In the genomic region with DNA sequence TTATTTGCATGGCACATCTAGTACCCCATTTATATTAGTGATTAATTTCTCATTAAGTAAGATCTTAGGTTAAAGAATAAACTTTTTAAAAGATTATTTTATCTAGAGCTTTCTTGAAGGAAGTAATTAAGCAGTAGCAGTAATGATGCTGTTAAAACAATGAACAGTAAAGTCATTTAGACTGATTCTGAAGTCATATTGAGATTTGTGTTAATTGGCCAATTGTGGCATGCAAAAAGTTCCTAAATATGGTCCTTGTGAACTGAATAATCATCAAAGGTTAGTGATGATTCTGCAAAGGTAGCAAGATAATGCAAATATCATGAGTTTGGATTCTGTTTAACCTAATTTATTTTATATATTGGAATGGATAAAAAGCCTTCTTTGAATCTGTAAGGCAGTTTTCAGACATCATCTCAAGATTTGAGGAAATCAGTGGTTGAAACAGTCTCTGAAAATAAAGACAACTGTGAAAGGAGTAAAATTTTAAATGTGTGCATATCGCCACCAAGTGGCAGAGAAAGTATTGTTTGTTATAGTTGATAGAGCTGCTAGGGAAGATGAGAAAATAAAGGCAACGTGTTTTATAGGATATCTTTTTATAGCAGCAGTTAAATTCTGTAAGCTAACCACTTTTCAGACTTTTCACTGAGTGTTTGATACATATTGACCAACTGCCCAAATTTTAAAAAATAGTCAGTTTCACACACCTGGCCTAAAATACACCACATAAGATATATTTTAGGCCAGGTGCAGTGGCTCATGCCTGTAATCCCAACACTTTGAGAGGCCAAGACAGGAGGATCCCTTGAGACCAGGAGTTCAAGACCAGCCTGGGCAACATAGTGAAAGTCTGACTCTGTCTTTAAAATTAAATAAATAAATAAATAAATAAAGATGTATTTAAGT, we compare ENCODE assay signal across 8 cellular contexts.
DNase-seq lines count a peak whose midpoint lies in the region; ATAC-seq and TF ChIP-seq lines count a peak whose summit lies in the region.

No MANE protein-coding gene starts in this region.

- H4K91ac ChIP-seq in neuronal stem cell (ENCODE audit: low read depth, low read length, poor library complexity): no peak overlapping the region

- peak; percentile 44 for DNase-seq in activated naive CD4-positive, alpha-beta T cell treated with anti-CD3 and anti-CD28 coated beads, Interleukin-2, amount 10 ng/mL, durations not matched to agents 7 days and 5 days
- DNase-seq in activated naive CD4-positive, alpha-beta T cell (lab: John Stamatoyannopoulos, UW): no peak
- DNase-seq in NCI-H128 (lab: John Stamatoyannopoulos, UW; ENCODE audit: unreplicated experiment) (peak; percentile 19), fibroblast of lung (ENCODE audit: low read depth in 2 of 2) (peak; percentile 42 to 79), neuronal stem cell (ENCODE audit: low spot score) (peak; percentile 21), epidermal melanocyte (ENCODE audit: insufficient read length, low spot score) (no peak)

- H2AFZ ChIP-seq in SU-DHL-6 (ENCODE audit: low read depth, low read length, severe bottlenecking) (no peak overlapping the region), fibroblast of lung (ENCODE audit: low read length) (no peak overlapping the region), neuronal stem cell (ENCODE audit: low read length) (no peak overlapping the region)

- CTCF ChIA-PET in activated naive CD4-positive, alpha-beta T cell treated with anti-CD3 and anti-CD28 coated beads, Interleukin-2, amount 10 ng/mL, durations not matched to agents 7 days and 5 days (lab: Charles Lee): interaction anchor here (0.7 to 8.7 kb wide), 21 partner anchors 9 to 482 kb away, joined by 3 to 174 read pairs (median 4); partner anchors contain the start of gene RBPJ

- H2BK15ac ChIP-seq in neuronal stem cell (ENCODE audit: low read length): no peak overlapping the region

- H3K27me3 Mint-ChIP-seq in activated naive CD4-positive, alpha-beta T cell treated with anti-CD3 and anti-CD28 coated beads, Interleukin-2, amount 10 ng/mL, durations not matched to agents 7 days and 5 days: no peaks in the 10 kb centered on the region

- H3K4me1 ChIP-seq in fibroblast of lung (ENCODE audit: control insufficient read depth, extremely low read depth, insufficient read depth, low read length) (peaks cover 3% of the 10 kb centered on the region), neuronal stem cell (ENCODE audit: control insufficient read depth in 2 of 2, insufficient read depth in 1 of 2, low read depth in 1 of 2, low read length in 2 of 2) (no peaks in the 10 kb centered on the region)

- peak; percentile 80 for ATAC-seq in GM21723 (IDR thresholded peaks at IDR 0.05; ENCODE audit: unreplicated experiment)

- H2BK5ac ChIP-seq in neuronal stem cell (ENCODE audit: low read length): no peak overlapping the region

- no peak overlapping the region for H2BK12ac ChIP-seq in neuronal stem cell (ENCODE audit: low read length)

- no peak overlapping the region for H2BK120ac ChIP-seq in neuronal stem cell (ENCODE audit: low read depth, low read length)

- no peak overlapping the region for H3K4ac ChIP-seq in neuronal stem cell (ENCODE audit: low read length)

- no peak overlapping the region for H3K14ac ChIP-seq in neuronal stem cell (ENCODE audit: low read length)

- H3K9me3 ChIP-seq in SU-DHL-6 (ENCODE audit: insufficient read depth, low read length) (peaks cover 9% of the 10 kb centered on the region; the same call in 1 of the 2 replicates), fibroblast of lung (ENCODE audit: control insufficient read depth, insufficient read depth, low read depth, low read length) (peaks cover 2% of the 10 kb centered on the region), neuronal stem cell (replicated peaks in 1 of 2; ENCODE audit: control insufficient read depth in 2 of 2, insufficient read depth in 1 of 2, low read depth in 1 of 2, low read length in 2 of 2) (peaks cover 3 to 23% of the 10 kb centered on the region in 2 donors)

- no peak overlapping the region for H2AK5ac ChIP-seq in neuronal stem cell (ENCODE audit: low read depth, low read length)

- peak; percentile 69 for TF ChIP-seq CTCF in SU-DHL-6 (IDR thresholded peaks at IDR 0.05; ENCODE audit: insufficient read depth, low read length, poor library complexity, severe bottlenecking)
- TF ChIP-seq CTCF in fibroblast of lung (conservative IDR thresholded peaks at IDR 0.05 in 1 of 2, IDR thresholded peaks at IDR 0.05 in 1 of 2; ENCODE audit: low read depth in 1 of 2, low read length in 2 of 2): peak; percentile 36 to 49

- H4K8ac ChIP-seq in neuronal stem cell (ENCODE audit: low read depth, low read length): no peak overlapping the region

- H3K9ac ChIP-seq in SU-DHL-6 (ENCODE audit: low read length) (no peak overlapping the region), fibroblast of lung (ENCODE audit: insufficient read depth, low read length) (no peak overlapping the region), neuronal stem cell (ENCODE audit: low read depth, low read length, poor library complexity) (no peak overlapping the region)

- no peak overlapping the region for H3K4me2 ChIP-seq in SU-DHL-6 (ENCODE audit: low read depth, low read length, poor library complexity, severe bottlenecking)
- H3K4me2 ChIP-seq in fibroblast of lung (ENCODE audit: extremely low read depth, insufficient read depth, low read length): no peak overlapping the region
- H3K4me2 ChIP-seq in neuronal stem cell (ENCODE audit: insufficient read depth, low read length, poor library complexity, severe bottlenecking): no peak overlapping the region

- H3K27ac ChIP-seq in SU-DHL-6 (ENCODE audit: low read depth, low read length) (no peak overlapping the region; the same call in 1 of the 2 replicates), fibroblast of lung (ENCODE audit: insufficient read depth, low read length) (no peak overlapping the region), neuronal stem cell (replicated peaks; ENCODE audit: low read length) (no peak overlapping the region)

- H3K23ac ChIP-seq in neuronal stem cell (ENCODE audit: low read depth, low read length, poor library complexity): no peak overlapping the region

- H4K20me1 ChIP-seq in SU-DHL-6 (ENCODE audit: low read depth, low read length): no peaks in the 10 kb centered on the region
- H4K20me1 ChIP-seq in fibroblast of lung (ENCODE audit: control insufficient read depth, extremely low read depth, insufficient read depth, low read length): no peaks in the 10 kb centered on the region

- peaks cover 34% of the 10 kb centered on the region for H3K36me3 Mint-ChIP-seq in activated naive CD4-positive, alpha-beta T cell treated with anti-CD3 and anti-CD28 coated beads, Interleukin-2, amount 10 ng/mL, durations not matched to agents 7 days and 5 days

- no peak overlapping the region for H3K4me3 Mint-ChIP-seq in activated naive CD4-positive, alpha-beta T cell treated with anti-CD3 and anti-CD28 coated beads, Interleukin-2, amount 10 ng/mL, durations not matched to agents 7 days and 5 days

- H3K9me2 ChIP-seq in SU-DHL-6 (replicated peaks; ENCODE audit: insufficient read depth, low read length): no peaks in the 10 kb centered on the region

- H3K27ac Mint-ChIP-seq in activated naive CD4-positive, alpha-beta T cell treated with anti-CD3 and anti-CD28 coated beads, Interleukin-2, amount 10 ng/mL, durations not matched to agents 7 days and 5 days: peak overlapping the region; percentile 37

- H3K79me1 ChIP-seq in neuronal stem cell (ENCODE audit: low read depth, low read length): no peaks in the 10 kb centered on the region

- no peaks in the 10 kb centered on the region for H3K79me2 ChIP-seq in SU-DHL-6 (ENCODE audit: insufficient read depth, low read length)
- H3K79me2 ChIP-seq in fibroblast of lung (ENCODE audit: control insufficient read depth, insufficient read depth, low read length): peaks cover 20% of the 10 kb centered on the region

- H3K4me3 ChIP-seq in SU-DHL-6 (ENCODE audit: insufficient read depth, low read length, poor library complexity, severe bottlenecking): no peak overlapping the region
- H3K4me3 ChIP-seq in fibroblast of lung (replicated peaks in 1 of 4; ENCODE audit: control extremely low read depth in 1 of 4, insufficient read depth in 1 of 4, low read depth in 3 of 4, low read length in 4 of 4): no peak overlapping the region
- H3K4me3 ChIP-seq in neuronal stem cell (ENCODE audit: low read length in 2 of 2): no peak overlapping the region

- H3F3A ChIP-seq in SU-DHL-6 (ENCODE audit: insufficient read depth): peaks cover 4% of the 10 kb centered on the region; the same call in 1 of the 2 replicates

- no peak overlapping the region for H3K18ac ChIP-seq in neuronal stem cell (ENCODE audit: low read length)

- H3K9me3 Mint-ChIP-seq in activated naive CD4-positive, alpha-beta T cell treated with anti-CD3 and anti-CD28 coated beads, Interleukin-2, amount 10 ng/mL, durations not matched to agents 7 days and 5 days: peaks cover 11% of the 10 kb centered on the region

- H3K27me3 ChIP-seq in SU-DHL-6 (ENCODE audit: low read length) (no peaks in the 10 kb centered on the region), fibroblast of lung (ENCODE audit: control insufficient read depth, insufficient read depth, low read length) (no peaks in the 10 kb centered on the region), neuronal stem cell (ENCODE audit: control insufficient read depth in 3 of 3, insufficient read depth in 3 of 3, low read depth in 1 of 3, low read length in 3 of 3) (no peaks in the 10 kb centered on the region)

- H3K36me3 ChIP-seq in SU-DHL-6 (ENCODE audit: low read length) (peaks cover 19% of the 10 kb centered on the region), fibroblast of lung (ENCODE audit: control insufficient read depth, insufficient read depth, low read length) (peaks cover 7% of the 10 kb centered on the region), neuronal stem cell (replicated peaks in 1 of 2; ENCODE audit: control insufficient read depth in 2 of 2, insufficient read depth in 2 of 2, low read length in 2 of 2) (peaks cover 8 to 70% of the 10 kb centered on the region in 2 donors)

- whole genome bisulfite sequencing in neuronal stem cell (ENCODE audit: extremely low coverage in 2 of 2, insufficient read length in 2 of 2, insufficient replicate concordance in 1 of 2), 2 donors: no CpG with 5 or more reads among the region's 2 CpGs

- peaks cover 4% of the 10 kb centered on the region for H3K4me1 Mint-ChIP-seq in activated naive CD4-positive, alpha-beta T cell treated with anti-CD3 and anti-CD28 coated beads, Interleukin-2, amount 10 ng/mL, durations not matched to agents 7 days and 5 days

Comparison
In these comparisons a context has a peak if more than half of its experiments do, and no peak if none do; other contexts are left out.
1. DNase-seq: peak in activated naive CD4-positive, alpha-beta T cell treated with anti-CD3 and anti-CD28 coated beads, Interleukin-2, amount 10 ng/mL, durations not matched to agents 7 days and 5 days (single experiment), NCI-H128 (single experiment), fibroblast of lung (2 of 2) and neuronal stem cell (single experiment); none in activated naive CD4-positive, alpha-beta T cell (0 of 4) and epidermal melanocyte (single experiment).